In the genomic region with DNA sequence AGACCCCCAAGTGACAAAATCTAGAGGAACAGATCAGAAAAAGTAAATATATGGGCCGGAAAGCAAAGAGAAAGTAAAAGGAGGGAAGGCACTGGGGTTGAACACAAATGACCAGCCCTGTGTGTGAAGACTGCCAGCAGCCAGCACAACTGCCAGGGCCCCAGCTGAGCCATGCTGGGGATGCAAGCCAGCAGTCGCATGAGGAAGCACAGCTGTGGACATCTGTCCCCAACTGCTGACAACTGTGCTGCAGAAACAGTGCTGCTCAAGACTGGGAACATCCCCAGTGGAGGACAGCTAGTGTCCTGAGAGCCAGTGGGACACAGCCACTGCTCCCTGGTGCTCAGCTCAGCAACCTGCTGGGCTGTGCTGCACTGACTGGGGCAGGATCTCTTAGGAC, we compare ENCODE assay signal across 13 cellular contexts.
DNase-seq lines count a peak whose midpoint lies in the region; ATAC-seq and TF ChIP-seq lines count a peak whose summit lies in the region.
"Had no signal": no experiment of that assay in that cellular context is flagged by ENCODE, and none has a peak within 500 bp of the region (broad histone marks: within the 10 kb centered on the region; RNA-seq: fewer than 3 reads in every experiment).

No MANE protein-coding gene starts in this region.

- no peak overlapping the region for H3K4me3 ChIP-seq in GM12865 (ENCODE audit: low read depth, low read length)
- H3K4me3 ChIP-seq: PC-9, transverse colon had no signal

- intact Hi-C loops in posterior cingulate gyrus (cut with DNase I): no loop called here

- DNase-seq in GM12865 (ENCODE audit: low read depth): peak; percentile 42
- peak in 50 of 56 donors; percentile 7 to 89 (median 60) for DNase-seq in amygdala (lab: John Stamatoyannopoulos, UW)
- peak in 40 of 51 donors; percentile 6 to 87 (median 58) for DNase-seq in hypothalamus (lab: John Stamatoyannopoulos, UW)
- peak; percentile 56 to 97 (median 78) for DNase-seq in posterior cingulate gyrus
- no peak for DNase-seq in GOT3 (lab: John Stamatoyannopoulos, UW)
- DNase-seq in NCI-H2081 treated with DMSO at 0.1 percent for 48 hours (lab: John Stamatoyannopoulos, UW): no peak
- DNase-seq: activated CD8-positive, alpha-beta memory T cell treated with anti-CD3 and anti-CD28 coated beads, Interleukin-2, amount 50 U/mL, for 48 hours; NCI-H1092; PC-9; transverse colon had no signal

- no peak for TF ChIP-seq CTCF in GM12865 (IDR thresholded peaks at IDR 0.05; ENCODE audit: insufficient read depth, low read depth, low read length, missing control alignments)

- ATAC-seq in HG02588 (IDR thresholded peaks at IDR 0.05; ENCODE audit: unreplicated experiment): no peak
- no peak for ATAC-seq in GM19395 (IDR thresholded peaks at IDR 0.05; ENCODE audit: unreplicated experiment)
- ATAC-seq: activated CD4-positive, CD25-positive, alpha-beta regulatory T cell treated with anti-CD3 and anti-CD28 coated beads, Interleukin-2, amount 50 U/mL, for 24 hours had no signal

Comparison
In these comparisons a context has a peak if more than half of its experiments do, and no peak if none do; other contexts are left out.
1. DNase-seq: peak in GM12865 (single experiment), amygdala (50 of 56), hypothalamus (40 of 51) and posterior cingulate gyrus (10 of 10); none in GOT3 (single experiment) and NCI-H2081 treated with DMSO at 0.1 percent for 48 hours (single experiment).